ENCODE assay signal across 8 cellular contexts in the genomic region with DNA sequence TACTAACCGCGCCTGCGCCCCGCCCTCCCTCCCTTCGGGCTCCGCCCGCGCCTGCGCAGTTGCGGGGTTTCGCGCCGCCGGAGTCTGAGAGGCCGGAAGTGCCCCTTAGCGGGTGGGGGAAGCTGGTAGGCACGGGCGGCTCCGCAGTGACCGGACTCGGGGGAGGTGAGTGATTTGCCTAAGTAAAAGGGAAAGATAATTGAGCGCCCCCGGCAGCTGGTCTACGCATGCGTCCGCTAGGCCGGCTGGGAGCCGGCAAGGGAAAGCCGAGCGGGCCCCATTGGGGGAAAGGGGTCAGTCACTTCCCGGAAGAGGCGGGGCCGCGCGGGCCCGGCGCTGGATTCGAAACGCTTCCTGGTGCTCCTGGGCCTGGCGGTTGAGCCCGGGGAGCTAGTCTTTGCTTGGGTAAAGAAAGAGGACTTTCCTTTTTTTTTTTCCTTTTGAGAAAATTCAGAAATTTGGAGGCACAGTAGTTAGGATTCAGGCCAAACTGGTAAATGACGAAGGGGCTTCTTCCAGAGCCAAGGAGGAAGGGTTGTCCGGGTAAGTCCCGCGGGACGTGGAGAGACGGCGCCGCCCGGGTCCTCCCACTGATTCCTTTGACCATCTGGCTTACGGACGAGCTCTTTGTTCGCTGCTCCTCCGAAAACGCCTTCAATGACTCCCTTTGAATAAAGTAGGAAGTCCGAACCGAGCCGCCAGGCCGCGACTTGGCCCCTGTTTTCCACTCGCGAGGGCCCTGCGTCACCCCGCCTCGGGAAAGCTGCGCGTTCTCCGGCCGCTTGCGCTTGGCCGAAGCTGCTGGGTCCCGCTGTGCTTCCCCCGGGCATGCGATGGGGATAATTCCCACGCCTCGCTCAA. TPM values are rescaled to one million over a fixed set of nuclear protein-coding genes. Genes with fewer than 3 reads are reported as not detected.
DNase-seq lines count a peak whose midpoint lies in the region; ATAC-seq, FAIRE-seq and TF ChIP-seq lines count a peak whose summit lies in the region.

A gene with protein sequence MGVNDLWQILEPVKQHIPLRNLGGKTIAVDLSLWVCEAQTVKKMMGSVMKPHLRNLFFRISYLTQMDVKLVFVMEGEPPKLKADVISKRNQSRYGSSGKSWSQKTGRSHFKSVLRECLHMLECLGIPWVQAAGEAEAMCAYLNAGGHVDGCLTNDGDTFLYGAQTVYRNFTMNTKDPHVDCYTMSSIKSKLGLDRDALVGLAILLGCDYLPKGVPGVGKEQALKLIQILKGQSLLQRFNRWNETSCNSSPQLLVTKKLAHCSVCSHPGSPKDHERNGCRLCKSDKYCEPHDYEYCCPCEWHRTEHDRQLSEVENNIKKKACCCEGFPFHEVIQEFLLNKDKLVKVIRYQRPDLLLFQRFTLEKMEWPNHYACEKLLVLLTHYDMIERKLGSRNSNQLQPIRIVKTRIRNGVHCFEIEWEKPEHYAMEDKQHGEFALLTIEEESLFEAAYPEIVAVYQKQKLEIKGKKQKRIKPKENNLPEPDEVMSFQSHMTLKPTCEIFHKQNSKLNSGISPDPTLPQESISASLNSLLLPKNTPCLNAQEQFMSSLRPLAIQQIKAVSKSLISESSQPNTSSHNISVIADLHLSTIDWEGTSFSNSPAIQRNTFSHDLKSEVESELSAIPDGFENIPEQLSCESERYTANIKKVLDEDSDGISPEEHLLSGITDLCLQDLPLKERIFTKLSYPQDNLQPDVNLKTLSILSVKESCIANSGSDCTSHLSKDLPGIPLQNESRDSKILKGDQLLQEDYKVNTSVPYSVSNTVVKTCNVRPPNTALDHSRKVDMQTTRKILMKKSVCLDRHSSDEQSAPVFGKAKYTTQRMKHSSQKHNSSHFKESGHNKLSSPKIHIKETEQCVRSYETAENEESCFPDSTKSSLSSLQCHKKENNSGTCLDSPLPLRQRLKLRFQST (plus strand): TSS at position 336 of the 861 bp plus-strand sequence. CDS start 5,806 bp downstream, outside the sequence.
SMC6 (minus strand) TSS at position 8 of the 861 bp plus-strand sequence. CDS start 7,864 bp downstream, outside the sequence.

- peak; percentile 42 to 69; a peak in 2 of 3 replicates for TF ChIP-seq POLR2A in H1 (IDR thresholded peaks at IDR 0.05; ENCODE audit: control extremely low read depth in 1 of 2, low read depth in 2 of 2, low read length in 2 of 2)

- H3K9ac ChIP-seq in HUES48 (ENCODE audit: low read depth, low read length) = peak within 1 kb of the TSS; percentile 76
- peak within 1 kb of the TSS; percentile 94 for H3K9ac ChIP-seq in NT2/D1 (ENCODE audit: insufficient read length, low read depth)
- peak within 1 kb of the TSS; percentile 70 to 90 (median 76) for H3K9ac ChIP-seq in H1 (replicated peaks in 1 of 4; ENCODE audit: extremely low read depth in 1 of 4, low read depth in 3 of 4, low read length in 3 of 4)
- peak within 1 kb of the TSS; percentile 95 for H3K9ac ChIP-seq in mesenchymal stem cell (ENCODE audit: low read length)

- H2BK20ac ChIP-seq in H1 (ENCODE audit: low read length) = no peak within 1 kb of the TSS

- H3K79me1 ChIP-seq in H1 (ENCODE audit: low read depth, low read length) (0 out of 2 replicates have a peak, but pooled peaks cover 2% of the 10 kb centered on the region), mesenchymal stem cell (replicated peaks; ENCODE audit: low read length, poor library complexity, severe bottlenecking) (peaks cover 3% of the 10 kb centered on the region)

- H4K91ac ChIP-seq in H1 (replicated peaks; ENCODE audit: insufficient read length, low read length) = peak within 1 kb of the TSS; percentile 54
- peak within 1 kb of the TSS; percentile 98 for H4K91ac ChIP-seq in mesenchymal stem cell (ENCODE audit: low read length)

- peak within 1 kb of the TSS; percentile 86 for H3K27ac Mint-ChIP-seq in Calu3 (ENCODE audit: unreplicated experiment)
- H3K27ac Mint-ChIP-seq in activated CD8-positive, alpha-beta memory T cell treated with anti-CD3 and anti-CD28 coated beads, Interleukin-2, amount 10 ng/mL, durations not matched to agents 7 days and 5 days = peak within 1 kb of the TSS; percentile 95

- no peaks in the 10 kb centered on the region for H3K27me3 Mint-ChIP-seq in Calu3 (ENCODE audit: unreplicated experiment)
- H3K27me3 Mint-ChIP-seq in activated CD8-positive, alpha-beta memory T cell treated with anti-CD3 and anti-CD28 coated beads, Interleukin-2, amount 10 ng/mL, durations not matched to agents 7 days and 5 days = no peaks in the 10 kb centered on the region

- no peak within 1 kb of the TSS for H2BK120ac ChIP-seq in H1 (replicated peaks; ENCODE audit: low read depth, low read length)
- peak within 1 kb of the TSS; percentile 97 for H2BK120ac ChIP-seq in mesenchymal stem cell (ENCODE audit: low read depth, low read length)

- H2AK5ac ChIP-seq in H1 (ENCODE audit: low read depth, low read length) = no peak within 1 kb of the TSS
- no peak within 1 kb of the TSS for H2AK5ac ChIP-seq in mesenchymal stem cell (ENCODE audit: low read length, severe bottlenecking)

- no peak within 1 kb of the TSS for H3K23ac ChIP-seq in H1 (ENCODE audit: insufficient read length)
- H3K23ac ChIP-seq in mesenchymal stem cell (ENCODE audit: low read length in 2 of 2) = peak within 1 kb of the TSS; percentile 97 to 98

- H3K18ac ChIP-seq in H1 (ENCODE audit: extremely low read depth, low read length) (peak within 1 kb of the TSS; percentile 74), mesenchymal stem cell (ENCODE audit: low read depth in 1 of 2, low read length in 2 of 2) (peak within 1 kb of the TSS; percentile 96 to 98)

- CTCF ChIA-PET in Calu3 (lab: Charles Lee) (interaction anchor here (0.7 to 0.9 kb wide), 2 partner anchors 74 to 83 kb away, joined by 4 read pairs; no protein-coding TSS in a partner anchor), H1 (lab: Charles Lee; ENCODE audit: partially characterized antibody) (interaction anchor here (0.6 to 1.6 kb wide), 5 partner anchors 26 to 390 kb away, joined by 3 to 5 read pairs (median 3); no protein-coding TSS in a partner anchor)
- CTCF ChIA-PET in activated CD8-positive, alpha-beta memory T cell treated with anti-CD3 and anti-CD28 coated beads, Interleukin-2, amount 10 ng/mL, durations not matched to agents 7 days and 5 days (lab: Charles Lee) = interaction anchor here (0.5 to 1.6 kb wide), 4 partner anchors 34 to 111 kb away, joined by 3 to 4 read pairs (median 3); no protein-coding TSS in a partner anchor

- no peak within 1 kb of the TSS for H2BK15ac ChIP-seq in H1 (ENCODE audit: low read length)
- H2BK15ac ChIP-seq in mesenchymal stem cell (ENCODE audit: low read depth, poor library complexity, severe bottlenecking) = peak within 1 kb of the TSS; percentile 83

- intact Hi-C loops in Calu3 (cut with micrococcal nuclease; ENCODE audit: unreplicated experiment) = loop anchor here (10.0 kb wide), 2 partner anchors 381 to 621 kb away; no protein-coding TSS in a partner anchor

- H3K56ac ChIP-seq in H1 (replicated peaks; ENCODE audit: insufficient read length, low read depth, low read length) = peak within 1 kb of the TSS; percentile 77

- H3K4me2 ChIP-seq in H1 (ENCODE audit: insufficient read depth in 1 of 2, low read depth in 2 of 2, low read length in 2 of 2) (peak within 1 kb of the TSS; percentile 76 to 82), mesenchymal stem cell (ENCODE audit: low read length, poor library complexity, severe bottlenecking) (peak within 1 kb of the TSS; percentile 99)

- no peak for TF ChIP-seq RAD21 in H1 (IDR thresholded peaks at IDR 0.05 in 1 of 2, conservative IDR thresholded peaks at IDR 0.05 in 1 of 2; ENCODE audit: low read depth in 2 of 2, low read length in 2 of 2)

- H3K27me3 ChIP-seq in HUES48 (ENCODE audit: control insufficient read depth, insufficient read depth, low read length) = no peaks in the 10 kb centered on the region
- no peaks in the 10 kb centered on the region for H3K27me3 ChIP-seq in NT2/D1 (ENCODE audit: insufficient read depth, insufficient read length)
- H3K27me3 ChIP-seq in H1 (replicated peaks in 1 of 4; ENCODE audit: control insufficient read depth in 3 of 4, extremely low read depth in 1 of 4, insufficient read depth in 3 of 4, low read length in 3 of 4) = no peaks in the 10 kb centered on the region
- no peaks in the 10 kb centered on the region for H3K27me3 ChIP-seq in mesenchymal stem cell (ENCODE audit: control insufficient read depth in 1 of 2, insufficient read depth in 1 of 2, low read length in 2 of 2)

- H2BK5ac ChIP-seq in H1 (ENCODE audit: low read depth, low read length) (peak within 1 kb of the TSS; percentile 87), mesenchymal stem cell (ENCODE audit: low read depth, low read length, poor library complexity, severe bottlenecking) (peak within 1 kb of the TSS; percentile 98)

- peak; percentile 69 for ATAC-seq in GM21423 (IDR thresholded peaks at IDR 0.05; ENCODE audit: unreplicated experiment)
- peak; percentile 87 for ATAC-seq in activated CD8-positive, alpha-beta memory T cell treated with anti-CD3 and anti-CD28 coated beads, Interleukin-2, amount 10 ng/mL, durations not matched to agents 7 days and 5 days

- 0% methylated on average over 62 of the region's 76 CpGs; no CpG with 5 or more reads in 1 of the 2 experiments for WGBS in H1 (ENCODE audit: extremely low coverage in 1 of 2, insufficient coverage in 1 of 2, insufficient read length in 1 of 2, insufficient replicate concordance in 2 of 2, low coverage in 1 of 2, low lambda C conversion rate in 2 of 2, missing lambda C conversion rate in 1 of 2), 2 experiments
- WGBS in mesenchymal stem cell = under 1% methylated on average over 65 of the region's 76 CpGs

- peaks cover 3% of the 10 kb centered on the region; the same call in 1 of the 2 replicates for H3K23me2 ChIP-seq in H1 (ENCODE audit: low read depth, low read length)

- H2AFZ ChIP-seq in H1 (ENCODE audit: low read length) (peak within 1 kb of the TSS; percentile 39; the same call in 1 of the 2 replicates), mesenchymal stem cell (ENCODE audit: low read depth, low read length) (peak within 1 kb of the TSS; percentile 95)

- no peaks in the 10 kb centered on the region for H3K9me3 ChIP-seq in HUES48 (ENCODE audit: control insufficient read depth, insufficient read depth, low read length)
- no peaks in the 10 kb centered on the region for H3K9me3 ChIP-seq in NT2/D1 (ENCODE audit: insufficient read depth, low read length)
- H3K9me3 ChIP-seq in H1 (ENCODE audit: insufficient read depth in 2 of 2, low read depth in 1 of 2, low read length in 1 of 2) = no peaks in the 10 kb centered on the region
- no peaks in the 10 kb centered on the region for H3K9me3 ChIP-seq in mesenchymal stem cell (ENCODE audit: control insufficient read depth, low read length)

- BruUV-seq in Calu3 (replicated peaks; lab: Mats Ljungman, UMichigan) = no TSS peak

- no peak for FAIRE-seq in H1 (lab: Jason Lieb, UNC)

- H2BK12ac ChIP-seq in H1 (ENCODE audit: low read depth, low read length) = no peak within 1 kb of the TSS
- peak within 1 kb of the TSS; percentile 55 to 77 for H2BK12ac ChIP-seq in mesenchymal stem cell (ENCODE audit: low read length in 2 of 2)

- peak within 1 kb of the TSS; percentile 86 for H3K4me3 Mint-ChIP-seq in Calu3 (ENCODE audit: low read depth, unreplicated experiment)
- H3K4me3 Mint-ChIP-seq in activated CD8-positive, alpha-beta memory T cell treated with anti-CD3 and anti-CD28 coated beads, Interleukin-2, amount 10 ng/mL, durations not matched to agents 7 days and 5 days = peak within 1 kb of the TSS; percentile 90

- H3K9me3 Mint-ChIP-seq in Calu3 (ENCODE audit: low read depth, unreplicated experiment) = no peaks in the 10 kb centered on the region
- no peaks in the 10 kb centered on the region for H3K9me3 Mint-ChIP-seq in activated CD8-positive, alpha-beta memory T cell treated with anti-CD3 and anti-CD28 coated beads, Interleukin-2, amount 10 ng/mL, durations not matched to agents 7 days and 5 days (ENCODE audit: low read depth)

- H3K4ac ChIP-seq in H1 (replicated peaks; ENCODE audit: insufficient read length, low read depth, low read length) (no peak within 1 kb of the TSS), mesenchymal stem cell (ENCODE audit: low read depth in 1 of 2, low read length in 2 of 2) (peak within 1 kb of the TSS; percentile 91 to 100)

- H4K20me1 ChIP-seq in H1 (replicated peaks in 1 of 2; ENCODE audit: control insufficient read depth in 1 of 2, insufficient read depth in 2 of 2, low read length in 2 of 2) = peaks cover 0 to 2% of the 10 kb centered on the region in 2 experiments

- H3K36me3 ChIP-seq in HUES48 (ENCODE audit: control insufficient read depth, insufficient read depth, low read length) (no peaks in the 10 kb centered on the region; the same call in 1 of the 2 replicates), NT2/D1 (ENCODE audit: insufficient read depth, insufficient read length, low read length) (no peaks in the 10 kb centered on the region), H1 (ENCODE audit: control insufficient read depth in 2 of 4, insufficient read depth in 4 of 4, low read length in 3 of 4) (no peaks in the 10 kb centered on the region), mesenchymal stem cell (ENCODE audit: control insufficient read depth in 1 of 2, insufficient read depth in 2 of 2, low read depth in 1 of 2, low read length in 2 of 2) (no peaks in the 10 kb centered on the region)

- H3K79me2 ChIP-seq in H1 (ENCODE audit: control insufficient read depth in 1 of 2, insufficient read depth in 2 of 2, low read length in 2 of 2) = peaks cover 6 to 87% of the 10 kb centered on the region in 2 experiments; a peak in 3 of 4 replicates

- H3K14ac ChIP-seq in H1 (ENCODE audit: insufficient read length) = no peak within 1 kb of the TSS
- peak within 1 kb of the TSS; percentile 74 to 92 for H3K14ac ChIP-seq in mesenchymal stem cell (ENCODE audit: low read length in 2 of 2)

- peaks cover 25% of the 10 kb centered on the region for H3K36me3 Mint-ChIP-seq in Calu3 (ENCODE audit: insufficient read depth, unreplicated experiment)
- peaks cover 14% of the 10 kb centered on the region for H3K36me3 Mint-ChIP-seq in activated CD8-positive, alpha-beta memory T cell treated with anti-CD3 and anti-CD28 coated beads, Interleukin-2, amount 10 ng/mL, durations not matched to agents 7 days and 5 days

- POLR2A ChIA-PET in H1 (lab: Charles Lee; ENCODE audit: partially characterized antibody) = interaction anchor here (0.7 to 1.9 kb wide), 11 partner anchors 10 to 1456 kb away, joined by 3 to 6 read pairs (median 4); no protein-coding TSS in a partner anchor

- peak within 1 kb of the TSS; percentile 93 for H4K8ac ChIP-seq in H1 (ENCODE audit: extremely low read depth, insufficient read depth, low read length)
- peak within 1 kb of the TSS; percentile 96 for H4K8ac ChIP-seq in mesenchymal stem cell (ENCODE audit: low read length)

- TF ChIP-seq EP300 in H1 (IDR thresholded peaks at IDR 0.05; ENCODE audit: borderline replicate concordance in 1 of 2, low read depth in 2 of 2, low read length in 2 of 2) = no peak

- H3K4me1 Mint-ChIP-seq in Calu3 (ENCODE audit: low read depth, unreplicated experiment) = peaks cover 18% of the 10 kb centered on the region
- peaks cover 46% of the 10 kb centered on the region for H3K4me1 Mint-ChIP-seq in activated CD8-positive, alpha-beta memory T cell treated with anti-CD3 and anti-CD28 coated beads, Interleukin-2, amount 10 ng/mL, durations not matched to agents 7 days and 5 days

- peaks cover 32% of the 10 kb centered on the region for H3K4me1 ChIP-seq in HUES48 (ENCODE audit: control insufficient read depth, insufficient read depth, low read length)
- H3K4me1 ChIP-seq in NT2/D1 (ENCODE audit: insufficient read depth, insufficient read length) = no peaks in the 10 kb centered on the region
- peaks cover 0 to 7% (median 3%) of the 10 kb centered on the region in 4 experiments; a peak in 3 of 7 replicates for H3K4me1 ChIP-seq in H1 (replicated peaks in 1 of 4; ENCODE audit: control insufficient read depth in 3 of 4, insufficient read depth in 4 of 4, low read length in 3 of 4)
- peaks cover 3% of the 10 kb centered on the region for H3K4me1 ChIP-seq in mesenchymal stem cell (ENCODE audit: control insufficient read depth, insufficient read depth, low read depth, low read length)

- TF ChIP-seq CTCF in Calu3 (IDR thresholded peaks at IDR 0.05; ENCODE audit: unreplicated experiment) (no peak), H1 (IDR thresholded peaks at IDR 0.05; ENCODE audit: control extremely low read depth in 1 of 3, insufficient read depth in 1 of 3, low read depth in 1 of 3, low read length in 3 of 3) (no peak)

- DNase-seq in Calu3 = peak; percentile 89
- peak; percentile 85 for DNase-seq in NT2/D1 (ENCODE audit: low read depth, low spot score)
- peak; percentile 94 for DNase-seq in activated CD8-positive, alpha-beta memory T cell treated with anti-CD3 and anti-CD28 coated beads, Interleukin-2, amount 10 ng/mL, durations not matched to agents 7 days and 5 days
- DNase-seq in H1 (ENCODE audit: low read depth in 1 of 2, low spot score in 2 of 2) = peak; percentile 79 to 97
- peak; percentile 91 for DNase-seq in mesenchymal stem cell
- peak; percentile 78 for DNase-seq in stimulated activated CD8-positive, alpha-beta memory T cell treated with anti-CD3 and anti-CD28 coated beads, Interleukin-12 subunit alpha, Interleukin-12 subunit beta, amount 100 ng/mL, for 24 hours (ENCODE audit: extremely low read depth)

- peak within 1 kb of the TSS; percentile 80 for H3K4me3 ChIP-seq in HUES48 (ENCODE audit: low read depth, low read length)
- H3K4me3 ChIP-seq in NT2/D1 (ENCODE audit: insufficient read length, low read depth) = peak within 1 kb of the TSS; percentile 73
- peak within 1 kb of the TSS; percentile 86 to 99 (median 93) for H3K4me3 ChIP-seq in H1 (ENCODE audit: extremely low read depth in 1 of 4, insufficient read depth in 2 of 4, low read depth in 3 of 4, low read length in 4 of 4)
- H3K4me3 ChIP-seq in mesenchymal stem cell (ENCODE audit: insufficient read depth in 1 of 2, low read depth in 1 of 2, low read length in 2 of 2) = peak within 1 kb of the TSS; percentile 95 to 100

- H3K27ac ChIP-seq in HUES48 (ENCODE audit: low read depth, low read length) = peak within 1 kb of the TSS; percentile 99
- H3K27ac ChIP-seq in H1 (ENCODE audit: low read depth, low read length) = peak within 1 kb of the TSS; percentile 83; the same call in 1 of the 2 replicates
- H3K27ac ChIP-seq in mesenchymal stem cell (ENCODE audit: low read length, poor library complexity, severe bottlenecking) = peak within 1 kb of the TSS; percentile 100

- peak within 1 kb of the TSS; percentile 90 for H4K5ac ChIP-seq in H1 (ENCODE audit: insufficient read length, low read depth, low read length)

RNA-seq across cellular contexts. Expression of the first gene that starts in this region (rescaled TPM):
- 29.6 and 34.8 TPM in 2 replicates for total RNA-seq in Calu3 (2022)
- total RNA-seq in activated CD8-positive, alpha-beta memory T cell treated with anti-CD3 and anti-CD28 coated beads, Interleukin-2, amount 10 ng/mL, durations not matched to agents 7 days and 5 days = 10 to 100 TPM; 40.0 to 48.7 TPM
- 19.2 and 20.5 TPM in 2 replicates for total RNA-seq in H1 (2021; fragmentation: NEBNext Ultra II Directional; extraction: Animal tissue kit (Norgen Biotek cat#: 25700))
- 6.6 and 6.9 TPM in 2 replicates for polyA plus RNA-seq in H1 (2011; rRNA removed)
- polyA plus RNA-seq in H1 (2011; cell fraction: cytosol; rRNA removed) = 8.4 TPM
- polyA plus RNA-seq in H1 (2011; cell fraction: nucleus; rRNA removed) = 13.6 TPM
- polyA plus RNA-seq in H1 (2012, experiment 1 of 2) = 5.2 to 13.9 TPM (median 10.2 TPM) in 4 replicates
- polyA plus RNA-seq in H1 (2012, experiment 2 of 2) = 0.35 TPM
- 14.7 TPM for polyA plus RNA-seq in H1 (2013, experiment 1 of 2)
- polyA plus RNA-seq in H1 (2013, experiment 2 of 2) = 11.1 TPM
- 27.9 and 31.8 TPM in 2 replicates for polyA minus RNA-seq in H1 (2011; rRNA and poly(A)+ RNA removed)
- polyA minus RNA-seq in H1 (2011; cell fraction: cytosol; rRNA and poly(A)+ RNA removed) = 17.5 TPM
- 76.8 TPM for polyA minus RNA-seq in H1 (2011; cell fraction: nucleus; rRNA and poly(A)+ RNA removed)
- 2.2 TPM for polyA plus RNA-seq in mesenchymal stem cell (2013, experiment 1 of 2)
- 2.6 TPM for polyA plus RNA-seq in mesenchymal stem cell (2013, experiment 2 of 2)

RNA-seq across cellular contexts. Expression of gene SMC6, which starts in this region (rescaled TPM):
- total RNA-seq in Calu3 (2022) = 29.6 and 31.6 TPM in 2 replicates
- total RNA-seq in activated CD8-positive, alpha-beta memory T cell treated with anti-CD3 and anti-CD28 coated beads, Interleukin-2, amount 10 ng/mL, durations not matched to agents 7 days and 5 days = 10 to 100 TPM; 32.1 to 35.1 TPM
- 48.5 and 49.5 TPM in 2 replicates for total RNA-seq in H1 (2021; fragmentation: NEBNext Ultra II Directional; extraction: Animal tissue kit (Norgen Biotek cat#: 25700))
- 6.1 and 9.7 TPM in 2 replicates for polyA plus RNA-seq in H1 (2011; rRNA removed)
- polyA plus RNA-seq in H1 (2011; cell fraction: cytosol; rRNA removed) = 15.9 TPM
- 9.8 TPM for polyA plus RNA-seq in H1 (2011; cell fraction: nucleus; rRNA removed)
- polyA plus RNA-seq in H1 (2012, experiment 1 of 2) = 18.0 to 40.3 TPM (median 23.6 TPM) in 4 replicates
- 1.8 TPM for polyA plus RNA-seq in H1 (2012, experiment 2 of 2)
- 42.8 TPM for polyA plus RNA-seq in H1 (2013, experiment 1 of 2)
- polyA plus RNA-seq in H1 (2013, experiment 2 of 2) = 41.5 TPM
- 23.8 and 28.6 TPM in 2 replicates for polyA minus RNA-seq in H1 (2011; rRNA and poly(A)+ RNA removed)
- polyA minus RNA-seq in H1 (2011; cell fraction: cytosol; rRNA and poly(A)+ RNA removed) = 12.0 TPM
- 65.5 TPM for polyA minus RNA-seq in H1 (2011; cell fraction: nucleus; rRNA and poly(A)+ RNA removed)
- 21.0 TPM for polyA plus RNA-seq in mesenchymal stem cell (2013, experiment 1 of 2)
- polyA plus RNA-seq in mesenchymal stem cell (2013, experiment 2 of 2) = 21.2 TPM

Comparison
In these comparisons a context has a peak if more than half of its experiments do, and no peak if none do; other contexts are left out.
1. Peak in every context shown above with its lines: DNase-seq, ATAC-seq, H3K4me3 ChIP-seq and H3K27ac ChIP-seq.